In the genomic region with DNA sequence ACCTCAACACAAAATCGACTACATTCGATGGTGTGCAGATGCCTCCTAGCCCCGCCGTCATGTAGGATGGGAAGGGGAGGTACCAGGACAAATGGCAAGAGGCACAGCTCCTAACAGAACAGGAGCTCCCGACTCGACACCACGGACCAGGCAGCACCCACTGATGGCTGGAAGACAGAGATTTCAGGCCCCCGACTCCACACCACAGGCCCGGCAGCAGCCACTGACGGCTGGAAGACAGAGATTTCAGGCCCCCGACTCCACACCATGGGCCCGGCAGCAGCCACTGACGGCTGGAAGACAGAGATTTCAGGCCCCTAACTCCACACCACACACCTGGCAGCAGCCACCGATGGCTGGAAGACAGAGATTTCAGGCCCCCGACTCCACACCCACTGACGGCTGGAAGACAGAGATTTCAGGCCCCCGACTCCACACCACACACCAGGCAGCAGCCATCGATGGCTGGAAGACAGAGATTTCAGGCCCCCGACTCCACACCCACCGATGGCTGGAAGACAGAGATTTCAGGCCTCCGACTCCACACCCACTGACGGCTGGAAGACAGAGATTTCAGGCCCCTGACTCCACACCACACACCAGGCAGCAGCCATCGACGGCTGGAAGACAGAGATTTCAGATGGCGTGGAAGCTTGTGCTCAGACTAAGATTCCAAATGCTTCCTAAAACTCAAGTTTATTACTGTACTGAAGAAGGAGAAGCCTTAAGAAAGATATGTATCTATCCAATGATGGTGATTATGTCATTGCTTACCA, we compare ENCODE assay signal across 12 cellular contexts.
DNase-seq lines count a peak whose midpoint lies in the region; ATAC-seq and TF ChIP-seq lines count a peak whose summit lies in the region.
"Had no signal": no experiment of that assay in that cellular context is flagged by ENCODE, and none has a peak within 500 bp of the region (broad histone marks: within the 10 kb centered on the region; RNA-seq: fewer than 3 reads in every experiment).

No MANE protein-coding gene starts in this region.

- no peaks in the 10 kb centered on the region for H3K9me3 Mint-ChIP-seq in activated T-cell treated with anti-CD3 and anti-CD28 coated beads, Interleukin-2, amount 50 U/mL, for 72 hours
- no peaks in the 10 kb centered on the region for H3K9me3 Mint-ChIP-seq in activated naive CD8-positive, alpha-beta T cell (ENCODE audit: low read depth)
- H3K9me3 Mint-ChIP-seq in stimulated activated memory B cell treated with anti-CD40 and anti-IgM and Interleukin-4, amounts not matched to agents 10 μg/mL and 1 μg/mL and 100 μg/mL, for 72 hours, result no peaks in the 10 kb centered on the region

- no peaks in the 10 kb centered on the region for H3K9me3 ChIP-seq in lower lobe of right lung

- H3K27ac Mint-ChIP-seq in activated T-cell treated with anti-CD3 and anti-CD28 coated beads, Interleukin-2, amount 50 U/mL, for 72 hours, result no peak overlapping the region
- H3K27ac Mint-ChIP-seq in activated naive CD8-positive, alpha-beta T cell, result peak overlapping the region; percentile 79
- H3K27ac Mint-ChIP-seq in stimulated activated memory B cell treated with anti-CD40 and anti-IgM and Interleukin-4, amounts not matched to agents 10 μg/mL and 1 μg/mL and 100 μg/mL, for 72 hours, result peak overlapping the region; percentile 64

- DNase-seq in activated T-cell treated with anti-CD3 and anti-CD28 coated beads, Interleukin-2, amount 50 U/mL, for 72 hours, result no peak
- DNase-seq in activated T-cell treated with anti-CD3 and anti-CD28 coated beads, Interleukin-2, amount 50 U/mL, for 1 hour, result no peak
- DNase-seq in dorsolateral prefrontal cortex, result no peak
- no peak for DNase-seq in iPS-NIHi11 (ENCODE audit: low spot score)
- no peak for DNase-seq in lower lobe of right lung
- DNase-seq: ACHN, Right ventricle myocardium superior had no signal

- H3K4me1 ChIP-seq in lower lobe of right lung, result no peaks in the 10 kb centered on the region

- intact Hi-C loops in dorsolateral prefrontal cortex (cut with DNase I), result no loop called here
- intact Hi-C loops in lower lobe of right lung (cut with DNase I), result no loop called here

- H3K4me3 Mint-ChIP-seq in activated T-cell treated with anti-CD3 and anti-CD28 coated beads, Interleukin-2, amount 50 U/mL, for 72 hours, result peak overlapping the region; percentile 56 to 58
- H3K4me3 Mint-ChIP-seq in activated naive CD8-positive, alpha-beta T cell, result peak overlapping the region; percentile 46
- no peak overlapping the region for H3K4me3 Mint-ChIP-seq in stimulated activated memory B cell treated with anti-CD40 and anti-IgM and Interleukin-4, amounts not matched to agents 10 μg/mL and 1 μg/mL and 100 μg/mL, for 72 hours
- H3K4me3 Mint-ChIP-seq: memory B cell had no signal

- H3K36me3 Mint-ChIP-seq in activated T-cell treated with anti-CD3 and anti-CD28 coated beads, Interleukin-2, amount 50 U/mL, for 72 hours (ENCODE audit: insufficient read depth in 2 of 2), result peaks cover 1 to 3% of the 10 kb centered on the region in 2 donors
- peaks cover 9% of the 10 kb centered on the region for H3K36me3 Mint-ChIP-seq in activated naive CD8-positive, alpha-beta T cell
- H3K36me3 Mint-ChIP-seq in stimulated activated memory B cell treated with anti-CD40 and anti-IgM and Interleukin-4, amounts not matched to agents 10 μg/mL and 1 μg/mL and 100 μg/mL, for 72 hours, result peaks cover 33% of the 10 kb centered on the region

- H3K27me3 ChIP-seq in dorsolateral prefrontal cortex (no peaks in the 10 kb centered on the region), lower lobe of right lung (ENCODE audit: low read depth) (no peaks in the 10 kb centered on the region)
- H3K27me3 ChIP-seq: cardiac muscle cell had no signal

- H3K4me3 ChIP-seq in dorsolateral prefrontal cortex, result no peak overlapping the region
- no peak overlapping the region for H3K4me3 ChIP-seq in lower lobe of right lung
- H3K4me3 ChIP-seq: cardiac muscle cell had no signal

- no peaks in the 10 kb centered on the region for H3K36me3 ChIP-seq in lower lobe of right lung
- H3K36me3 ChIP-seq: cardiac muscle cell had no signal

- TF ChIP-seq CTCF in dorsolateral prefrontal cortex (IDR thresholded peaks at IDR 0.05 in 54 of 56, conservative IDR thresholded peaks at IDR 0.05 in 2 of 56; ENCODE audit: low read depth in 1 of 56, partially characterized antibody in 56 of 56) (no peak), lower lobe of right lung (IDR thresholded peaks at IDR 0.05) (no peak)

- H3K27ac ChIP-seq in dorsolateral prefrontal cortex (no peak overlapping the region), lower lobe of right lung (no peak overlapping the region)
- H3K27ac ChIP-seq: cardiac muscle cell had no signal

- peaks cover 40% of the 10 kb centered on the region for H3K4me1 Mint-ChIP-seq in activated T-cell treated with anti-CD3 and anti-CD28 coated beads, Interleukin-2, amount 50 U/mL, for 72 hours (ENCODE audit: low read depth)
- H3K4me1 Mint-ChIP-seq in activated naive CD8-positive, alpha-beta T cell (ENCODE audit: low read depth), result peaks cover 37% of the 10 kb centered on the region
- H3K4me1 Mint-ChIP-seq in stimulated activated memory B cell treated with anti-CD40 and anti-IgM and Interleukin-4, amounts not matched to agents 10 μg/mL and 1 μg/mL and 100 μg/mL, for 72 hours, result peaks cover 24% of the 10 kb centered on the region

- no peaks in the 10 kb centered on the region for H3K27me3 Mint-ChIP-seq in activated T-cell treated with anti-CD3 and anti-CD28 coated beads, Interleukin-2, amount 50 U/mL, for 72 hours (ENCODE audit: low read depth)
- H3K27me3 Mint-ChIP-seq in activated naive CD8-positive, alpha-beta T cell, result no peaks in the 10 kb centered on the region
- H3K27me3 Mint-ChIP-seq in stimulated activated memory B cell treated with anti-CD40 and anti-IgM and Interleukin-4, amounts not matched to agents 10 μg/mL and 1 μg/mL and 100 μg/mL, for 72 hours, result no peaks in the 10 kb centered on the region
- H3K27me3 Mint-ChIP-seq: memory B cell had no signal

- ATAC-seq in activated T-cell treated with anti-CD3 and anti-CD28 coated beads, Interleukin-2, amount 50 U/mL, for 72 hours (replicated peaks in 1 of 2), result no peak
- ATAC-seq in HG02623 (IDR thresholded peaks at IDR 0.05; ENCODE audit: unreplicated experiment) (peak; percentile 6), lower lobe of right lung (no peak)
- ATAC-seq in stimulated activated memory B cell treated with anti-CD40 and anti-IgM and Interleukin-4, amounts not matched to agents 10 μg/mL and 1 μg/mL and 100 μg/mL, for 72 hours, result no peak
